19 cellular contexts compared by ENCODE assay signal in the genomic region with DNA sequence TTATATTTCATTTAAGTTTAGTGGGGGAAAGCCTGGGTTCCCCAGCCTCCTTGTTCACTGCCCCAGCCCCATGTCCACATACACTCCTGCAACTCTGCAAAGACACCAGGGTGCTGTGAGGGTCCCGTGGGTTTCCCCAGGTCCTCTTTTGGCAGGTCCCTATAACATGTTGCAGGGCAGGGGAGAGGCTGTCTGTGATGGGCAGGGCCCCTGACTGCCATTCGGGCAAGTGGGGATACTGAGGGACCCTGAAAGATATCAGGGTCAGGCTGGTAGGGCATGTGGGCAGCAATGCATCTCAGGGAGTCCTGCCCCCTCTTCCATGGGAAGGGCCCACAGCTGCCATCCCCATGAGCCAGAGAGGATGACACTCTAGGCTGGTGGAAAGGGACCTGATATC. TPM values are rescaled to one million over a fixed set of nuclear protein-coding genes. Genes with fewer than 3 reads are reported as not detected.
DNase-seq lines count a peak whose midpoint lies in the region; ATAC-seq, FAIRE-seq and TF ChIP-seq lines count a peak whose summit lies in the region.
"Had no signal": no experiment of that assay in that cellular context is flagged by ENCODE, and none has a peak within 500 bp of the region (broad histone marks: within the 10 kb centered on the region; RNA-seq: fewer than 3 reads in every experiment).

No MANE protein-coding gene starts in this region.

- no peak overlapping the region for H2BK20ac ChIP-seq in H9 (ENCODE audit: low read depth, low read length, poor library complexity, severe bottlenecking)

- H3T11ph ChIP-seq in H9 (ENCODE audit: low read length) = no peak overlapping the region

- no peaks in the 10 kb centered on the region for H3K23me2 ChIP-seq in H9 (ENCODE audit: insufficient read length, low read depth, low read length, poor library complexity, severe bottlenecking)

- TF ChIP-seq POLR2A in H54 (IDR thresholded peaks at IDR 0.05; ENCODE audit: low read depth, low read length) = no peak

- H3K4me1 ChIP-seq in BE2C = no peaks in the 10 kb centered on the region
- H3K4me1 ChIP-seq in H9 (ENCODE audit: insufficient read depth, low read length) = no peaks in the 10 kb centered on the region
- no peaks in the 10 kb centered on the region for H3K4me1 ChIP-seq in osteoblast (ENCODE audit: insufficient read depth, low read length)
- H3K4me1 ChIP-seq: body of pancreas had no signal

- H3K36me3 Mint-ChIP-seq in H9 (ENCODE audit: insufficient read depth in 1 of 3, low read depth in 3 of 3) = peaks cover 0 to 9% (median 2%) of the 10 kb centered on the region in 3 experiments; a peak in 4 of 7 replicates

- H2BK15ac ChIP-seq in H9 (ENCODE audit: low read depth, low read length) = no peak overlapping the region

- ATAC-seq in HG03045 (IDR thresholded peaks at IDR 0.05; ENCODE audit: unreplicated experiment) = no peak
- ATAC-seq: activated naive CD4-positive, alpha-beta T cell treated with anti-CD3 and anti-CD28 coated beads, Interleukin-2, amount 50 U/mL, for 72 hours; body of pancreas; SK-N-SH treated with all-trans-retinoic acid at 6 μM for 48 hours; stimulated activated naive CD8-positive, alpha-beta T cell treated with anti-CD3 and anti-CD28 coated beads, Interleukin-15, amount 100 ng/mL, for 72 hours had no signal

- no peak overlapping the region for H3K27ac ChIP-seq in H9 (ENCODE audit: insufficient read length, low read depth, low read length)
- H3K27ac ChIP-seq in osteoblast (ENCODE audit: low read depth, low read length) = no peak overlapping the region
- H3K27ac ChIP-seq: body of pancreas had no signal

- no peaks in the 10 kb centered on the region for H3K79me1 ChIP-seq in H9 (ENCODE audit: insufficient read depth, low read depth, low read length, poor library complexity, severe bottlenecking)

- no peak overlapping the region for H4K91ac ChIP-seq in H9 (ENCODE audit: insufficient read length, low read depth, low read length)

- TF ChIP-seq CTCF in BE2C (IDR thresholded peaks at IDR 0.05; ENCODE audit: low read depth, low read length) (no peak), H9 (conservative IDR thresholded peaks at IDR 0.05) (no peak), osteoblast (IDR thresholded peaks at IDR 0.05; ENCODE audit: extremely low read depth, low read depth, low read length) (no peak)

- DNase-seq in BE2C = peak; percentile 1
- DNase-seq in H9 = peak; percentile 13
- peak; percentile 19 for DNase-seq in ecto neural progenitor cell (ENCODE audit: low spot score)
- peak; percentile 71 for DNase-seq in osteoblast (ENCODE audit: insufficient read length, low spot score, missing footprints)
- no peak for DNase-seq in H54 (ENCODE audit: insufficient read length, low spot score)
- DNase-seq in superior temporal gyrus (ENCODE audit: extremely low spot score) = no peak
- DNase-seq in NCI-H748 treated with DMSO at 0.1 percent for 48 hours (lab: John Stamatoyannopoulos, UW) = no peak
- DNase-seq: activated CD4-positive, CD25-positive, alpha-beta regulatory T cell; DMS79 treated with DMSO at 0.1 percent for 48 hours; NCI-H510A treated with DMSO at 0.1 percent for 48 hours; stimulated activated CD4-positive, alpha-beta T cell treated with anti-CD3 and anti-CD28 coated beads, Interleukin-4, amount 100 ng/mL, for 24 hours had no signal

- H3K79me2 ChIP-seq in H9 (ENCODE audit: insufficient read depth, low read length) (no peaks in the 10 kb centered on the region), osteoblast (ENCODE audit: insufficient read depth, low read length) (no peaks in the 10 kb centered on the region)

- H3K4ac ChIP-seq in H9 (ENCODE audit: low read depth, low read length) = no peak overlapping the region

- H2BK5ac ChIP-seq in H9 (ENCODE audit: insufficient read length, low read length) = no peak overlapping the region

- no peaks in the 10 kb centered on the region for H3K4me1 Mint-ChIP-seq in H9
- H3K4me1 Mint-ChIP-seq: stimulated activated naive CD8-positive, alpha-beta T cell treated with anti-CD3 and anti-CD28 coated beads, Interleukin-15, amount 100 ng/mL, for 72 hours had no signal

- no peak overlapping the region for H3K14ac ChIP-seq in H9 (ENCODE audit: insufficient read depth, low read length)

- H2AK5ac ChIP-seq in H9 (ENCODE audit: insufficient read length, low read length) = no peak overlapping the region

- no peak overlapping the region for H2BK120ac ChIP-seq in H9 (ENCODE audit: low read depth, low read length, poor library complexity, severe bottlenecking)

- no peak overlapping the region for H3K27ac Mint-ChIP-seq in H9
- H3K27ac Mint-ChIP-seq: activated naive CD4-positive, alpha-beta T cell treated with anti-CD3 and anti-CD28 coated beads, Interleukin-2, amount 50 U/mL, for 72 hours; stimulated activated naive CD8-positive, alpha-beta T cell treated with anti-CD3 and anti-CD28 coated beads, Interleukin-15, amount 100 ng/mL, for 72 hours had no signal

- H3K9me3 Mint-ChIP-seq in H9 = peaks cover 30 to 31% of the 10 kb centered on the region in 2 experiments

- H3K27me3 Mint-ChIP-seq in H9 (ENCODE audit: low read depth) = peaks cover 32% of the 10 kb centered on the region

- FAIRE-seq in H54 (lab: Jason Lieb, UNC) = no peak
- FAIRE-seq: GM12891 had no signal

- no peak overlapping the region for H3K18ac ChIP-seq in H9 (ENCODE audit: insufficient read length, low read depth, low read length)

- H3K4me2 ChIP-seq in H9 (ENCODE audit: insufficient read depth, insufficient read length, low read length) = no peak overlapping the region
- H3K4me2 ChIP-seq in osteoblast (ENCODE audit: insufficient read depth, low read length) = no peak overlapping the region

- no peak overlapping the region for H3K23ac ChIP-seq in H9 (ENCODE audit: insufficient read length, low read depth, low read length)

- H3K9me3 ChIP-seq in BE2C (no peaks in the 10 kb centered on the region), H9 (ENCODE audit: control insufficient read depth, low read depth, low read length) (no peaks in the 10 kb centered on the region), osteoblast (ENCODE audit: low read depth, low read length) (no peaks in the 10 kb centered on the region)

- no peak overlapping the region for H3K4me3 ChIP-seq in BE2C (ENCODE audit: low read depth, low read length)
- no peak overlapping the region for H3K4me3 ChIP-seq in osteoblast (ENCODE audit: insufficient read depth, low read length)
- H3K4me3 ChIP-seq: body of pancreas had no signal

- H4K8ac ChIP-seq in H9 (replicated peaks; ENCODE audit: insufficient read length, low read depth, low read length) = no peak overlapping the region

- WGBS in H9 (ENCODE audit: extremely low coverage, insufficient read length, low lambda C conversion rate) = no CpG with 5 or more reads among the region's 2 CpGs

- no peak overlapping the region for H3K4me3 Mint-ChIP-seq in H9
- H3K4me3 Mint-ChIP-seq: stimulated activated naive CD8-positive, alpha-beta T cell treated with anti-CD3 and anti-CD28 coated beads, Interleukin-15, amount 100 ng/mL, for 72 hours had no signal

- H3K27me3 ChIP-seq in BE2C = no peaks in the 10 kb centered on the region
- no peaks in the 10 kb centered on the region for H3K27me3 ChIP-seq in H9 (ENCODE audit: insufficient read depth, low read length)
- H3K27me3 ChIP-seq in osteoblast (ENCODE audit: insufficient read depth, low read length) = peaks cover 5% of the 10 kb centered on the region
- H3K27me3 ChIP-seq: body of pancreas had no signal

- no peak overlapping the region for H2AFZ ChIP-seq in H9 (ENCODE audit: low read length)
- H2AFZ ChIP-seq in osteoblast (ENCODE audit: low read length) = no peak overlapping the region

- H3K56ac ChIP-seq in H9 (ENCODE audit: insufficient read length, low read depth, low read length) = no peak overlapping the region

- H3K36me3 ChIP-seq in BE2C (no peaks in the 10 kb centered on the region), osteoblast (ENCODE audit: insufficient read depth, low read length) (no peaks in the 10 kb centered on the region)

- no peak overlapping the region for H3K9ac ChIP-seq in H9 (ENCODE audit: extremely low read depth, insufficient read length, low read length)

- H4K20me1 ChIP-seq in H9 (ENCODE audit: control insufficient read depth, insufficient read depth, insufficient read length) (no peaks in the 10 kb centered on the region), osteoblast (ENCODE audit: insufficient read depth, low read length) (no peaks in the 10 kb centered on the region)

- H4K5ac ChIP-seq in H9 (ENCODE audit: insufficient read length, low read depth, low read length) = no peak overlapping the region

- H2BK12ac ChIP-seq in H9 (ENCODE audit: insufficient read length, low read depth, low read length) = no peak overlapping the region

RNA-seq across cellular contexts. Expression of a gene that starts 28.4 kb away (rescaled TPM):
- polyA plus RNA-seq in BE2C (2012; ENCODE audit: insufficient read depth, insufficient read length, low read depth) = 0.25 TPM
- total RNA-seq in H9 (2021) (17.6 and 20.0 TPM in 2 replicates), osteoblast (1.1 TPM in 1 of 2 replicates, not detected in the other)
- total RNA-seq: H4, RPMI7951 had no signal

Comparison
In these comparisons a context has a peak if more than half of its experiments do, and no peak if none do; other contexts are left out.
1. DNase-seq: peak in BE2C (single experiment), H9 (single experiment), ecto neural progenitor cell (single experiment) and osteoblast (single experiment); none in H54 (single experiment), superior temporal gyrus (single experiment) and NCI-H748 treated with DMSO at 0.1 percent for 48 hours (single experiment).